ENCODE assay signal across 12 cellular contexts in the genomic region with DNA sequence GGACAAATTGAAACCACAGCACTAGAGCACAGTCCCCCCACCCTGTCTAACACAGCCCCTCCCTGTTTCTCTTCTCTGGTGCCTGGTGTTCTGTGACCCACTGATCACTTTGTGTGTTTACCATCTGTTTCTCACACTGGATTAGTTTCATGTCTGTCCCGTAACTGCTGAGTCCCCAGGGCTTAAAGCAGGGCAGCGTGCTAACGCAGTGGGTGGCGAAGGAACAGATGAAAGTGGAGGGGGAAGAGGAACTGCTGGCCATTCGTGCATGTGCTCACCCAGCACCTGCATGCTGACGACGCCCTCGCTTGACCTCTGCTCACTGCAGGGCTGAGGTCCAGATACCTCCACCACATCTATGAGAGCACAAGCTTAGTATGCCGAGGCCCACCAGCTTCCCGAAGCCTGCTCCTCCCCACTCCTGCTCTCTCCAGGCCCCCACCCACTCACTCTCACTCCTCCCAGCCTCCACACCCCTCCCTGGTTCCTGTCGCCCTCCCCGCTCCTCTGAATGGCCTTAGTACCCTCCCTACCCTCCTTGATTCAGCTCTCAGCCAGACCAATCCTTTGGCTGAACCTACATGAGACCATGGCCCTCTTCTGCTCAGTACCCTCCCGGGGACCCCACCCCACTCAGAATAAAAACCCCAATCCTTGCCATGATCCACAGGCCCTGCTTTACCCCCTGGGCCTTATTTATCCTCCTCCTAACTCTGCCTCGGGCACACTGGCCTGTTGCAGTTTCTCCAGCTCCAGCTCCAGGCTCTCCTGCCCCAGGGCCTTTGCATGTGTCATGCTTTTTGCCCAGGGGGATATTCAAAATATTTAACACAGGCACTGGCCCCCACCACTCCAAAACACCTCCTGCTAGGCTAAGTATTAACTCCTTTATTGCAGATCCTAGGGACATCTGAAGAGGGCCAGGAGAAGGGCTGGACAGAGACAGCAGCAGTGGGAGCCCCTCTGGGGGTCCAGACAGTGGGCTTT. TPM values are rescaled to one million over a fixed set of nuclear protein-coding genes. Genes with fewer than 3 reads are reported as not detected.
DNase-seq lines count a peak whose midpoint lies in the region; ATAC-seq, FAIRE-seq and TF ChIP-seq lines count a peak whose summit lies in the region.
"Had no signal": no experiment of that assay in that cellular context is flagged by ENCODE, and none has a peak within 500 bp of the region (broad histone marks: within the 10 kb centered on the region; RNA-seq: fewer than 3 reads in every experiment).

No MANE protein-coding gene starts in this region.

- H3K27me3 Mint-ChIP-seq in chondrocyte (ENCODE audit: low read depth) = peaks cover 6% of the 10 kb centered on the region

- intact Hi-C loops in left ventricle myocardium superior (cut with micrococcal nuclease) = no loop called here

- ATAC-seq in GM19455 (IDR thresholded peaks at IDR 0.05; ENCODE audit: unreplicated experiment) = peak; percentile 44
- ATAC-seq in HG03432 (IDR thresholded peaks at IDR 0.05; ENCODE audit: unreplicated experiment) = peak; percentile 62
- ATAC-seq in left ventricle myocardium superior = no peak
- ATAC-seq: HCT116 had no signal

- no peak overlapping the region for H3K4me3 ChIP-seq in GM12865 (ENCODE audit: low read depth, low read length)

- H3K4me3 Mint-ChIP-seq in chondrocyte (ENCODE audit: unreplicated experiment) = no peak overlapping the region

- TF ChIP-seq CTCF in GM12865 (IDR thresholded peaks at IDR 0.05; ENCODE audit: insufficient read depth, low read depth, low read length, missing control alignments) (no peak), chondrocyte (IDR thresholded peaks at IDR 0.05) (no peak)

- FAIRE-seq in HTR-8/SVneo (lab: Jason Lieb, UNC) = no peak

- H3K9me3 Mint-ChIP-seq in chondrocyte (ENCODE audit: low read depth) = no peaks in the 10 kb centered on the region

- peaks cover 18% of the 10 kb centered on the region for H3K4me1 Mint-ChIP-seq in chondrocyte (ENCODE audit: low read depth)

- H3K27ac Mint-ChIP-seq in chondrocyte (ENCODE audit: unreplicated experiment) = peak overlapping the region; percentile 70

- DNase-seq in GM12865 (ENCODE audit: low read depth) = peak; percentile 58
- no peak for DNase-seq in chondrocyte (ENCODE audit: low spot score)
- DNase-seq in left ventricle myocardium superior = no peak
- DNase-seq in GDM1 (lab: John Stamatoyannopoulos, UW) = no peak
- no peak for DNase-seq in HTR-8/SVneo (ENCODE audit: insufficient read length, low spot score)
- no peak for DNase-seq in NK-92 treated with Interleukin-12 subunit alpha and Interleukin-12 subunit beta, amount 100 ng/mL, for 24 hours (lab: John Stamatoyannopoulos, UW)
- DNase-seq: cortex of kidney, DMS79, NCI-H1436 treated with DMSO at 0.1 percent for 48 hours had no signal

- H3K36me3 Mint-ChIP-seq in chondrocyte (ENCODE audit: low read depth) = no peaks in the 10 kb centered on the region

RNA-seq across cellular contexts. Expression of gene IQSEC1, which starts 15.1 kb away (rescaled TPM):
- total RNA-seq in chondrocyte (37.2 to 43.3 TPM (median 38.2 TPM) in 3 replicates), left ventricle myocardium superior (95.1 TPM)
